Comparison of ENCODE assay signal across 13 cellular contexts in the genomic region with DNA sequence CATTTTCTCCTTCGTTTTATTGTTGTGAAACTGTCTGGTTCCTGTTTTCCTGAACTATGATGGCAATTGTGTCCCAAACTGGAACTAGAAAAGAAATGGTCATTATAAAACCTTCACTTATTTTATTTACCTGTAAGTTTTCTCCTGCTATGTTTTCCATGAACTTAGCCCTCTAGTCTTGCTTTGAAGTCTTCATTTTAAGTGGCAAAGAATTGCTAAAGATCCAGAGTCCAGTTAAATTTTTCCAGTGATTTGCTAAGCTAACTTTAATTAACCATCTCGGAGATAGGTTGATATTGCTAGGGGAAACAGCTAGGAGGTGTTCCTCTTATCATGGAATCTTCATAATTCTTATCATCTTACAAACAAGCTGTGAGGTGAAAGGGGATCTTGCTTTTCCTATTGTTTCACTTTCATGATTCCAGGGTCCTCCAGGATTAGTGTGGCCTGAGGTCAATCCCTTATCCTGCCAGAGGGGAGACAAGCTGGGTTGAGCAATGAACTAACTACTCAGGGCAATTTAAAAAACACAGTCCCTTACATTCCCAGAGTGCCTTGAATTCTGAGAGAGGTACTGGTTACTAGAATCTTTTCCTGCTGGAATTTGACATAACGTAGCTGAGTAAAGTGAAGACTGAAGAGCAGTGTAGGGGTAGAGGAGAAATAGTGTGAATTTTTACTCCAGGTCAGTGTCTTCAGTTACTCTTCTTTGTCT.
A peak's percentile ranks its signal among the peaks of the same experiment; 100 is the strongest.
DNase-seq lines count a peak whose midpoint lies in the region; ATAC-seq and TF ChIP-seq lines count a peak whose summit lies in the region.
"Had no signal": no experiment of that assay in that cellular context is flagged by ENCODE, and none has a peak within 500 bp of the region (broad histone marks: within the 10 kb centered on the region; RNA-seq: fewer than 3 reads in every experiment).

No MANE protein-coding gene starts in this region.

- H3K4me1 ChIP-seq in rectal smooth muscle tissue (ENCODE audit: control insufficient read depth, insufficient read depth, low read length) (peaks cover 11% of the 10 kb centered on the region), osteoblast (ENCODE audit: insufficient read depth, low read length) (peaks cover 24% of the 10 kb centered on the region)

- ATAC-seq in SK-N-SH treated with all-trans-retinoic acid at 6 μM for 48 hours = peak; percentile 50
- ATAC-seq in left ventricle myocardium superior = peak; percentile 61
- ATAC-seq in GM18511 (IDR thresholded peaks at IDR 0.05; ENCODE audit: unreplicated experiment) = no peak
- ATAC-seq in GM18520 (IDR thresholded peaks at IDR 0.05; ENCODE audit: unreplicated experiment) = no peak

- H3K27ac ChIP-seq in rectal smooth muscle tissue (ENCODE audit: low read depth, low read length) = peak overlapping the region; percentile 18
- H3K27ac ChIP-seq in osteoblast (ENCODE audit: low read depth, low read length) = no peak overlapping the region
- H3K27ac ChIP-seq: RWPE1 had no signal

- no peak overlapping the region for H3K27ac Mint-ChIP-seq in activated T-helper 1 cell treated with anti-CD3 and anti-CD28 coated beads, Interleukin-12 subunit alpha, Interleukin-12 subunit beta, Interleukin-2, Interleukin-4 antibody, amounts not matched to agents 30 ng/mL and 10 ng/mL and 1 ng/mL, durations not matched to agents 14 hours and 24 hours and 36 hours
- H3K27ac Mint-ChIP-seq: activated naive CD8-positive, alpha-beta T cell; CD4-positive, CD25-positive, alpha-beta regulatory T cell had no signal

- H3K4me3 Mint-ChIP-seq in activated T-helper 1 cell treated with anti-CD3 and anti-CD28 coated beads, Interleukin-12 subunit alpha, Interleukin-12 subunit beta, Interleukin-2, Interleukin-4 antibody, amounts not matched to agents 30 ng/mL and 10 ng/mL and 1 ng/mL, durations not matched to agents 14 hours and 24 hours and 36 hours = no peak overlapping the region
- H3K4me3 Mint-ChIP-seq: activated naive CD8-positive, alpha-beta T cell; CD4-positive, CD25-positive, alpha-beta regulatory T cell had no signal

- no peaks in the 10 kb centered on the region for H3K27me3 Mint-ChIP-seq in activated T-helper 1 cell treated with anti-CD3 and anti-CD28 coated beads, Interleukin-12 subunit alpha, Interleukin-12 subunit beta, Interleukin-2, Interleukin-4 antibody, amounts not matched to agents 30 ng/mL and 10 ng/mL and 1 ng/mL, durations not matched to agents 14 hours and 24 hours and 36 hours (ENCODE audit: insufficient read depth)
- H3K27me3 Mint-ChIP-seq: activated naive CD8-positive, alpha-beta T cell; CD4-positive, CD25-positive, alpha-beta regulatory T cell had no signal

- H3K4me1 Mint-ChIP-seq in activated T-helper 1 cell treated with anti-CD3 and anti-CD28 coated beads, Interleukin-12 subunit alpha, Interleukin-12 subunit beta, Interleukin-2, Interleukin-4 antibody, amounts not matched to agents 30 ng/mL and 10 ng/mL and 1 ng/mL, durations not matched to agents 14 hours and 24 hours and 36 hours (ENCODE audit: low read depth) = peaks cover 33% of the 10 kb centered on the region

- H3K4me3 ChIP-seq in rectal smooth muscle tissue (ENCODE audit: low read length) (no peak overlapping the region), osteoblast (ENCODE audit: insufficient read depth, low read length) (no peak overlapping the region)

- H3K9ac ChIP-seq in rectal smooth muscle tissue (ENCODE audit: low read length) = no peak overlapping the region

- peak; percentile 22 for DNase-seq in DMS114 treated with DMSO at 0.1 percent for 48 hours (lab: John Stamatoyannopoulos, UW; ENCODE audit: unreplicated experiment)
- DNase-seq in left ventricle myocardium superior = no peak
- DNase-seq in activated T-helper 1 cell treated with anti-CD3 and anti-CD28 coated beads, Interleukin-12 subunit alpha, Interleukin-12 subunit beta, Interleukin-2, Interleukin-4 antibody, amounts not matched to agents 30 ng/mL and 10 ng/mL and 1 ng/mL, durations not matched to agents 14 hours and 24 hours and 36 hours (ENCODE audit: low spot score) = no peak
- DNase-seq in osteoblast (ENCODE audit: insufficient read length, low spot score, missing footprints) = no peak
- DNase-seq: activated CD4-positive, alpha-beta T cell treated with anti-CD3 and anti-CD28 coated beads for 4 hours; CD4-positive, CD25-positive, alpha-beta regulatory T cell; NCI-H2081 had no signal

- peaks cover 4% of the 10 kb centered on the region for H4K20me1 ChIP-seq in osteoblast (ENCODE audit: insufficient read depth, low read length)

- H3K36me3 ChIP-seq in rectal smooth muscle tissue (ENCODE audit: control insufficient read depth, insufficient read depth, low read length) (no peaks in the 10 kb centered on the region), osteoblast (ENCODE audit: insufficient read depth, low read length) (no peaks in the 10 kb centered on the region)

- peaks cover 20% of the 10 kb centered on the region for H3K36me3 Mint-ChIP-seq in activated T-helper 1 cell treated with anti-CD3 and anti-CD28 coated beads, Interleukin-12 subunit alpha, Interleukin-12 subunit beta, Interleukin-2, Interleukin-4 antibody, amounts not matched to agents 30 ng/mL and 10 ng/mL and 1 ng/mL, durations not matched to agents 14 hours and 24 hours and 36 hours (ENCODE audit: low read depth)

- peaks cover 15% of the 10 kb centered on the region for H3K79me2 ChIP-seq in osteoblast (ENCODE audit: insufficient read depth, low read length)

- H2AFZ ChIP-seq in osteoblast (ENCODE audit: low read length) = no peak overlapping the region

- no peak for TF ChIP-seq CTCF in osteoblast (IDR thresholded peaks at IDR 0.05; ENCODE audit: extremely low read depth, low read depth, low read length)

- H3K9me3 Mint-ChIP-seq in activated T-helper 1 cell treated with anti-CD3 and anti-CD28 coated beads, Interleukin-12 subunit alpha, Interleukin-12 subunit beta, Interleukin-2, Interleukin-4 antibody, amounts not matched to agents 30 ng/mL and 10 ng/mL and 1 ng/mL, durations not matched to agents 14 hours and 24 hours and 36 hours = no peaks in the 10 kb centered on the region
- H3K9me3 Mint-ChIP-seq: CD4-positive, CD25-positive, alpha-beta regulatory T cell had no signal

- H3K27me3 ChIP-seq in rectal smooth muscle tissue (ENCODE audit: control insufficient read depth, insufficient read depth, low read length) (no peaks in the 10 kb centered on the region), osteoblast (ENCODE audit: insufficient read depth, low read length) (no peaks in the 10 kb centered on the region)

- H3K9me3 ChIP-seq in osteoblast (ENCODE audit: low read depth, low read length) = no peaks in the 10 kb centered on the region

- intact Hi-C loops in left ventricle myocardium superior (cut with micrococcal nuclease) = loop anchor here (10.0 kb wide), 1 partner anchor 130 kb away; the partner anchor contains the start of gene LRCH1
- intact Hi-C loops in activated T-helper 1 cell treated with anti-CD3 and anti-CD28 coated beads, Interleukin-12 subunit alpha, Interleukin-12 subunit beta, Interleukin-2, Interleukin-4 antibody, amounts not matched to agents 30 ng/mL and 10 ng/mL and 1 ng/mL, durations not matched to agents 14 hours and 24 hours and 36 hours (cut with micrococcal nuclease) = loop anchor here (10.0 kb wide), 1 partner anchor 510 kb away; no protein-coding TSS in a partner anchor

- no peak overlapping the region for H3K4me2 ChIP-seq in osteoblast (ENCODE audit: insufficient read depth, low read length)

TF ChIP-seq in SK-N-SH treated with all-trans-retinoic acid at 6 μM for 48 hours, 23 proteins besides CTCF, POLR2A, EP300 and RAD21:
- TF ChIP-seq GLIS3 (CRISPR knock-in tag; IDR thresholded peaks at IDR 0.05) (no peak), ZNF8 (CRISPR knock-in tag; IDR thresholded peaks at IDR 0.05) (no peak)

Comparison
In these comparisons a context has a peak if more than half of its experiments do, and no peak if none do; other contexts are left out.
1. ATAC-seq: peak in SK-N-SH treated with all-trans-retinoic acid at 6 μM for 48 hours (single experiment) and left ventricle myocardium superior (single experiment); none in GM18511 (single experiment) and GM18520 (single experiment).